ENCODE assay signal across 26 cellular contexts in the genomic region with DNA sequence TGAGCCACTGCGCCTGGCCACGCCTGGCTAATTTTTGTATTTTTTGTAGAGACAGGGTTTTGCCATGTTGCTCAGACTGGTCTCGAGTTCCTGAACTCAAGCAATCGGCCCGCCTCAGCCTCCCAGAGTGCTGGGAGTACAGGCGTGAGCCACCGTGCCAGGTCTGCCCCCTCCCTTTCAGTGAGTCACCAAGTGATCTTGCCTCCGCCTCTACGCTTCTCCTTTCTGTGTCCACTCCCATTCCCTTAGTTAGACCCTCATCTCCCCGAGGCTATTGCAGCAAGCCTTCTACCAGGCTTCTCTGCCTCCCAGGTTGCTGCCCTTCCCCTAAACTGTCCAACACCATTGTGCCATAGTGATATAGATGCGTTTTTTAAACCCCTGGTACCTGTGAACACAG.
"Had no signal": no experiment of that assay in that cellular context is flagged by ENCODE, and none has a peak within 500 bp of the region (broad histone marks: within the 10 kb centered on the region; RNA-seq: fewer than 3 reads in every experiment).

No MANE protein-coding gene starts in this region.

- H3K27ac Mint-ChIP-seq: activated B cell treated with CpG ODN at 0.5 μM for 24 hours; activated CD4-positive, alpha-beta T cell treated with anti-CD3 and anti-CD28 coated beads, Interleukin-2, amount 10 ng/mL, durations not matched to agents 24 days and 14 days; activated naive CD8-positive, alpha-beta T cell treated with anti-CD3 and anti-CD28 coated beads, Interleukin-2, amount 50 U/mL, for 24 hours; T-helper 17 cell had no signal

- H3K4me3 Mint-ChIP-seq: activated B cell treated with CpG ODN at 0.5 μM for 24 hours; activated CD4-positive, alpha-beta T cell treated with anti-CD3 and anti-CD28 coated beads, Interleukin-2, amount 10 ng/mL, durations not matched to agents 24 days and 14 days; activated naive CD8-positive, alpha-beta T cell treated with anti-CD3 and anti-CD28 coated beads, Interleukin-2, amount 50 U/mL, for 24 hours; activated T-cell treated with anti-CD3 and anti-CD28 coated beads, Interleukin-2, amount 50 U/mL, for 4 hours; T-helper 17 cell had no signal

- H3K27ac ChIP-seq: ascending aorta, body of pancreas had no signal

- H3K4me1 Mint-ChIP-seq: activated B cell treated with CpG ODN at 0.5 μM for 24 hours; activated CD4-positive, alpha-beta T cell treated with anti-CD3 and anti-CD28 coated beads, Interleukin-2, amount 10 ng/mL, durations not matched to agents 24 days and 14 days; activated naive CD8-positive, alpha-beta T cell treated with anti-CD3 and anti-CD28 coated beads, Interleukin-2, amount 50 U/mL, for 24 hours had no signal

- H3K27me3 ChIP-seq: ascending aorta, body of pancreas had no signal

- H3K27me3 Mint-ChIP-seq: activated B cell treated with CpG ODN at 0.5 μM for 24 hours; activated CD4-positive, alpha-beta T cell treated with anti-CD3 and anti-CD28 coated beads, Interleukin-2, amount 10 ng/mL, durations not matched to agents 24 days and 14 days; activated naive CD8-positive, alpha-beta T cell treated with anti-CD3 and anti-CD28 coated beads, Interleukin-2, amount 50 U/mL, for 24 hours; T-helper 17 cell had no signal

- ATAC-seq: activated naive CD4-positive, alpha-beta T cell treated with anti-CD3 and anti-CD28 coated beads, Interleukin-2, amount 50 U/mL, for 72 hours; activated naive CD8-positive, alpha-beta T cell treated with anti-CD3 and anti-CD28 coated beads, Interleukin-2, amount 50 U/mL, for 24 hours; activated T-cell treated with anti-CD3 and anti-CD28 coated beads, Interleukin-2, amount 50 U/mL, for 4 hours; body of pancreas; T-helper 17 cell had no signal

- DNase-seq: activated B cell treated with CpG ODN at 0.5 μM for 24 hours; activated CD4-positive, alpha-beta T cell treated with anti-CD3 and anti-CD28 coated beads for 1 hour; activated CD4-positive, alpha-beta T cell treated with anti-CD3 and anti-CD28 coated beads, Interleukin-2, amount 10 ng/mL, durations not matched to agents 24 days and 14 days; activated CD4-positive, alpha-beta T cell treated with anti-CD3 and anti-CD28 coated beads, Interleukin-2, amount 50 U/mL, for 48 hours; activated CD8-positive, alpha-beta memory T cell treated with anti-CD3 and anti-CD28 coated beads for 24 hours; activated effector memory CD4-positive, alpha-beta T cell treated with anti-CD3 and anti-CD28 coated beads, Interleukin-2, amount 50 U/mL, for 16 hours; activated naive CD4-positive, alpha-beta T cell treated with Interleukin-2 at 50 U/mL for 16 hours; activated naive CD8-positive, alpha-beta T cell treated with anti-CD3 and anti-CD28 coated beads, Interleukin-2, amount 50 U/mL, for 24 hours; activated T-cell treated with anti-CD3 and anti-CD28 coated beads, Interleukin-2, amount 50 U/mL, for 4 hours; amniotic stem cell; body of pancreas; central memory CD4-positive, alpha-beta T cell; MM.1S; NCI-H1105 treated with DMSO at 0.1 percent for 48 hours; NCI-H1436 treated with DMSO at 0.1 percent for 48 hours; NCI-H187; NCI-H2081; NCI-H510A treated with DMSO at 0.1 percent for 48 hours; NCI-H69; NK-92 treated with Interleukin-12 subunit alpha and Interleukin-12 subunit beta, amount 100 ng/mL, for 24 hours; OCI-M1; SHP77 treated with DMSO at 0.1 percent for 48 hours; T-helper 17 cell; T-helper 9 cell had no signal

- H3K9me3 ChIP-seq: ascending aorta, body of pancreas had no signal

- H3K9me3 Mint-ChIP-seq: activated B cell treated with CpG ODN at 0.5 μM for 24 hours; activated CD4-positive, alpha-beta T cell treated with anti-CD3 and anti-CD28 coated beads, Interleukin-2, amount 10 ng/mL, durations not matched to agents 24 days and 14 days; activated naive CD4-positive, alpha-beta T cell treated with anti-CD3 and anti-CD28 coated beads, Interleukin-2, amount 50 U/mL, for 72 hours; activated naive CD8-positive, alpha-beta T cell treated with anti-CD3 and anti-CD28 coated beads, Interleukin-2, amount 50 U/mL, for 24 hours; activated T-cell treated with anti-CD3 and anti-CD28 coated beads, Interleukin-2, amount 50 U/mL, for 4 hours had no signal

- H3K4me1 ChIP-seq: body of pancreas had no signal

- H3K4me3 ChIP-seq: ascending aorta, body of pancreas had no signal
